9 cellular contexts compared by ENCODE assay signal in the genomic region with DNA sequence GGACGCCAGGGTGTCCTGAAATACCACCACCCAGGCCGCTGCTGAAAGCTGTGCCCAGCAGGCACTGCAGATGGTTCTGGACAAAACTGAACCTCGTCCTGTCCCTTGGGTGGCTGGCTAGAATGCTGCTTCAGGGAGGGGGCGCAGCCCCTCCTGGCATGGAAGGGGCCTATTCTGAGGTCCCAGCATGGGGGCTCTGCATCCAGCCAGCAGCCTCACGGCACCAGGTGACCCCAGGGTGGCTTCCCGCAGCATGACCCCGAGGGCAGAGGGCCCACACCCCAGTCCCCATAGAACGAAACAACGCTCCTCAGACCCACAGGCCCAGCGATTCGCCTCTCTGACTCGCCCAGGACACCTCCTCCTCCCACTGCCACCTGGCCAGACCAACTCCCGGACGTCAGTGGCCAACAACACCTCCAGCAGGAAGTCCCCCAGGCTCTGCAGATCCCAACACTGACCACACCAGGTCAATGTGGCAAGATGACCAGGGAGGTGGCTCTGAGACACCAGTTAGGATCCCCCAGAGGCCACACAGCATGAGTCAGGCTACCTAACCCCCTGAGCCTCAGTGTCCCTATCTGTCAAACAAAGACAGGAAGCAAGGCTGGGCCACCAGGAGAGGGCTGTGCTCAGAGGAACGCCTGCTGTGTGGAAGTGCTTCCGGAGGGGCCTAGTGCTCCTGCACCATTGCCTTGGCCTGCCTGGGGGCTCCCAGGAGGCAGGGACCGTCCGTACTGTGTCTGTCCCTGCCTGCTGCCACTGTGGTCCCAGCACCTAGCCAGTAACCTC. TPM values are rescaled to one million over a fixed set of nuclear protein-coding genes. Genes with fewer than 3 reads are reported as not detected.
A peak's percentile ranks its signal among the peaks of the same experiment; 100 is the strongest.
DNase-seq lines count a peak whose midpoint lies in the region; ATAC-seq and TF ChIP-seq lines count a peak whose summit lies in the region.
"Had no signal": no experiment of that assay in that cellular context is flagged by ENCODE, and none has a peak within 500 bp of the region (broad histone marks: within the 10 kb centered on the region; RNA-seq: fewer than 3 reads in every experiment).

No MANE protein-coding gene starts in this region.

- peaks cover 0 to 97% of the 10 kb centered on the region in 2 donors for H3K4me1 ChIP-seq in right atrium auricular region
- H3K4me1 ChIP-seq in right cardiac atrium (ENCODE audit: control insufficient read depth, insufficient read depth, low read length): peaks cover 24% of the 10 kb centered on the region
- H3K4me1 ChIP-seq in adrenal gland (replicated peaks in 1 of 2): peaks cover 88 to 97% of the 10 kb centered on the region in 2 donors
- peaks cover 87% of the 10 kb centered on the region for H3K4me1 ChIP-seq in mucosa of stomach (ENCODE audit: control insufficient read depth, insufficient read depth, low read length)
- H3K4me1 ChIP-seq in vagina: peaks cover 96% of the 10 kb centered on the region

- H3K27me3 ChIP-seq in right atrium auricular region (no peaks in the 10 kb centered on the region), right cardiac atrium (ENCODE audit: control insufficient read depth, insufficient read depth) (no peaks in the 10 kb centered on the region), adrenal gland (no peaks in the 10 kb centered on the region), mucosa of stomach (ENCODE audit: control insufficient read depth, insufficient read depth, low read length) (no peaks in the 10 kb centered on the region), vagina (no peaks in the 10 kb centered on the region)

- H3K36me3 ChIP-seq in right atrium auricular region (peaks cover 63% of the 10 kb centered on the region), adrenal gland (replicated peaks in 1 of 2) (peaks cover 0 to 75% of the 10 kb centered on the region in 2 donors), mucosa of stomach (ENCODE audit: control insufficient read depth, insufficient read depth, low read length) (peaks cover 21% of the 10 kb centered on the region), vagina (peaks cover 0 to 40% of the 10 kb centered on the region in 2 donors)

- intact Hi-C loops in right cardiac atrium (cut with DNase I): no loop called here
- intact Hi-C loops in adrenal gland (cut with DNase I): no loop called here
- intact Hi-C loops in vagina (cut with DNase I): no loop called here

- DNase-seq in right atrium auricular region (ENCODE audit: low spot score) (no peak), right cardiac atrium (no peak), adrenal gland (peak in 3 of 7 donors; percentile 38 to 55 (median 42)), vagina (ENCODE audit: extremely low spot score in 2 of 2) (peak in 1 of 2 donors; percentile 96), NCI-H2107 (lab: John Stamatoyannopoulos, UW) (no peak), inferior parietal cortex (ENCODE audit: extremely low spot score) (no peak)

- TF ChIP-seq CTCF in right atrium auricular region (IDR thresholded peaks at IDR 0.05) (no peak), adrenal gland (IDR thresholded peaks at IDR 0.05) (no peak), vagina (IDR thresholded peaks at IDR 0.05) (no peak)

- H3K9ac ChIP-seq in mucosa of stomach (ENCODE audit: low read length): peak overlapping the region; percentile 25

- H3K27ac ChIP-seq in right atrium auricular region: peak overlapping the region; percentile 93 to 98
- no peak overlapping the region for H3K27ac ChIP-seq in right cardiac atrium (ENCODE audit: low read length)
- peak overlapping the region in 3 of 5 donors; percentile 98 to 99 (median 98) for H3K27ac ChIP-seq in adrenal gland
- H3K27ac ChIP-seq in vagina: peak overlapping the region; percentile 100

- ATAC-seq in right cardiac atrium: no peak
- no peak for ATAC-seq in GM21619 (IDR thresholded peaks at IDR 0.05; ENCODE audit: unreplicated experiment)
- ATAC-seq: activated CD4-positive, CD25-positive, alpha-beta regulatory T cell treated with anti-CD3 and anti-CD28 coated beads, Interleukin-2, amount 50 U/mL, for 24 hours had no signal

- TF ChIP-seq POLR2A in adrenal gland (IDR thresholded peaks at IDR 0.05) (no peak), vagina (IDR thresholded peaks at IDR 0.05) (no peak)

- H3K9me3 ChIP-seq in right atrium auricular region (no peaks in the 10 kb centered on the region), right cardiac atrium (ENCODE audit: control insufficient read depth, low read length) (no peaks in the 10 kb centered on the region), adrenal gland (replicated peaks in 1 of 3) (no peaks in the 10 kb centered on the region), mucosa of stomach (ENCODE audit: control insufficient read depth, low read length) (no peaks in the 10 kb centered on the region), vagina (no peaks in the 10 kb centered on the region)

- 85% methylated on average over 18 of the region's 18 CpGs for WGBS in right cardiac atrium
- WGBS in adrenal gland, 4 donors: 83 to 90% (median 84%) methylated on average over 6 to 18 of the region's 18 CpGs

- H3K4me3 ChIP-seq in right atrium auricular region (no peak overlapping the region), right cardiac atrium (ENCODE audit: low read length) (no peak overlapping the region), adrenal gland (no peak overlapping the region), mucosa of stomach (ENCODE audit: low read length) (no peak overlapping the region), vagina (no peak overlapping the region)

RNA-seq across cellular contexts. Expression of a gene that starts 6.1 kb away (rescaled TPM):
- total RNA-seq in right atrium auricular region: 100 to 1,000 TPM in 1 of 2 donors, 10 to 100 TPM in 1; 90.3 to 107 TPM
- 100 to 1,000 TPM in 3 of 4 donors, 10 to 100 TPM in 1; 96.9 to 151 (median 122) TPM for total RNA-seq in right cardiac atrium
- 75.9 TPM for polyA plus RNA-seq in right cardiac atrium
- total RNA-seq in adrenal gland: 100 to 1,000 TPM; 106 to 440 (median 171) TPM
- 100 to 1,000 TPM in 2 of 3 donors, 10 to 100 TPM in 1; 30.4 to 238 (median 140) TPM for polyA plus RNA-seq in adrenal gland
- 185 TPM for total RNA-seq in vagina

RNA-seq across cellular contexts. Expression of a gene that starts 29.4 kb away (rescaled TPM):
- total RNA-seq in right atrium auricular region: 10 to 100 TPM; 54.8 to 55.9 TPM
- 10 to 100 TPM; 52.7 to 68.4 (median 62.2) TPM for total RNA-seq in right cardiac atrium
- polyA plus RNA-seq in right cardiac atrium: 39.3 TPM
- 100 to 1,000 TPM in 1 of 8 donors, 10 to 100 TPM in 7; 55.0 to 122 (median 82.4) TPM for total RNA-seq in adrenal gland
- 10 to 100 TPM; 11.8 to 87.5 (median 57.7) TPM for polyA plus RNA-seq in adrenal gland
- total RNA-seq in vagina: 81.5 TPM

RNA-seq across cellular contexts. Expression of a gene that starts 51.2 kb away (rescaled TPM):
- total RNA-seq in right atrium auricular region (10 to 100 TPM; 19.7 to 29.4 TPM), right cardiac atrium (10 to 100 TPM; 20.9 to 27.0 (median 21.8) TPM), adrenal gland (10 to 100 TPM; 25.5 to 54.0 (median 45.2) TPM), vagina (50.6 TPM)
- polyA plus RNA-seq in right cardiac atrium (9.5 TPM), adrenal gland (10 to 100 TPM; 13.6 to 22.4 (median 16.0) TPM)

RNA-seq across cellular contexts. Expression of a gene that starts 51.8 kb away (rescaled TPM):
- 1 to 10 TPM in 1 of 2 donors, under 1 TPM in 1; 0.67 to 1.4 TPM for total RNA-seq in right atrium auricular region
- total RNA-seq in right cardiac atrium: 1 to 10 TPM; 1.1 to 3.3 (median 2.3) TPM
- polyA plus RNA-seq in right cardiac atrium: 2.7 TPM
- total RNA-seq in adrenal gland: 1 to 10 TPM in 6 of 8 donors, under 1 TPM in 2; 0.69 to 8.7 (median 2.1) TPM
- 10 to 100 TPM in 2 of 3 donors, 1 to 10 TPM in 1; 2.6 to 24.6 (median 17.4) TPM for polyA plus RNA-seq in adrenal gland
- total RNA-seq in vagina: 7.9 TPM
